1 cellular context compared by ENCODE assay signal in the genomic region with DNA sequence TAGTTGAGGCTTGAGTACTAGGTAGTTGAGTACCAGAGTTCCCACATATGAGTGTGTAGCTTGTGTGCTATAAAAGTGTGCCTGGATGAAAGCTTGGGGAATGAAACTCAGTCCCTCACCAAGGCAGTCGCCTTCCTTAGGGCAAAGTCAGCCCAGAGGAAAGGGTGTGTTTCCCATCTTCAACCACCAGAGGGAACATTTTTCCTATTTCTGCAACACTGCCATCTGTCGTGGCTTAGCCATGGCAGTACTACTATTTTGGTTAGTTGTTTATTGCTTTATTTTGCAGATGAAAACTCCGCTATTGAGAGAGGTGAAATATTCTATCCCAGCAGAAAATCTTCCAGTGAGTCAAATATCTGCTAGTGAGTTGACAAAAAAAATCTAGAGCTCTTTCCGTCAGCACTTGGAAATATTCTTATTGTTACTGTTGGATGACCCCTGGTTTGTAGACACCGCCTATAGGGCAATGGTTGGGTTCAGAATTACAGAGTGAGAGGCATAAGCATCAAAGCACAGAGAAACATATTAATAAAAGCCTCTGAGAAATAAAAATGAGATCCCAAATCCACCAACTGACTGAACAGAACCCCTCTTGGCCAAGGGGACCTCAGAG.
TF ChIP-seq lines count a peak whose summit lies in the region.

No MANE protein-coding gene starts in this region.

TF ChIP-seq in liver, 16 proteins besides CTCF, POLR2A, EP300 and RAD21 (continued from another document):
- TF ChIP-seq HNF4A (conservative IDR thresholded peaks at IDR 0.05), result peak in 1 of 2 donors; percentile 51
- no peak for TF ChIP-seq YY1 (IDR thresholded peaks at IDR 0.05)
TF ChIP-seq in liver: peak in this region for 2.
